ENCODE assay signal across 16 cellular contexts in the genomic region with DNA sequence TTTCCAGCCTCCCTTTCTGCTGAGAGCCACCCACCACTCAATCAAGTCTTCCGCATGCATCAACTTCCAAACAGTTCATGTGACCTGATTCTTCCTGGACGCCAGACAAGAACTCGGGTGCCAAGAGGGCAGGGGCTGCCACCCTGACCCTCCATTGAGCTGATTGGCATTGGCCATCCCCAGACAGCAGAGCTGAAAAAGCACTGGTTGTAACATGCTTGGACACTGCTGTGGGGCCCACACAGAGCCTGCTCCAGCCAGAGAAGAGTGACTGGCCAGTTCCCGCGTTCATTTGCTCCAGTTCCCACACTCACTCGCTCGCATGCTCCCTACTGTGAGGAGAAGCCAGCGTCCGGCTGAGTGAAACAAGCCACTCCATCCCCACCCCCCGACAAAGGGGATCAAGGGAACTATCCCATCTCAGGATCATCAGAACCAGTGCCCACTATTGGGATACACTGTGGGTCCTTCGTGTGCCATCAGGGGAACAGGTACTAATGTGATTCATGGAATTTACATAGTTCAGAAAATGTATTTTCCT.
DNase-seq lines count a peak whose midpoint lies in the region; ATAC-seq and TF ChIP-seq lines count a peak whose summit lies in the region.
"Had no signal": no experiment of that assay in that cellular context is flagged by ENCODE, and none has a peak within 500 bp of the region (broad histone marks: within the 10 kb centered on the region; RNA-seq: fewer than 3 reads in every experiment).

No MANE protein-coding gene starts in this region.

- H3K4me1 ChIP-seq in esophagus muscularis mucosa, result no peaks in the 10 kb centered on the region
- H3K4me1 ChIP-seq in suprapubic skin, result no peaks in the 10 kb centered on the region
- H3K4me1 ChIP-seq: A549, Caco-2, HAP-1 had no signal

- CTCF ChIA-PET in activated CD8-positive, alpha-beta memory T cell treated with anti-CD3 and anti-CD28 coated beads, Interleukin-2, amount 10 ng/mL, durations not matched to agents 7 days and 5 days (lab: Charles Lee), result no interaction called here

- intact Hi-C loops in esophagus muscularis mucosa (cut with DNase I), result no loop called here

- no peak for TF ChIP-seq EP300 in esophagus muscularis mucosa (IDR thresholded peaks at IDR 0.05)
- TF ChIP-seq EP300 in suprapubic skin (IDR thresholded peaks at IDR 0.05), result no peak

- H3K27me3 Mint-ChIP-seq in activated CD8-positive, alpha-beta memory T cell treated with anti-CD3 and anti-CD28 coated beads, Interleukin-2, amount 10 ng/mL, durations not matched to agents 7 days and 5 days, result no peaks in the 10 kb centered on the region
- H3K27me3 Mint-ChIP-seq in osteocyte (ENCODE audit: unreplicated experiment), result no peaks in the 10 kb centered on the region

- H3K27me3 ChIP-seq in esophagus muscularis mucosa, result peaks cover 0 to 35% (median 0%) of the 10 kb centered on the region in 4 donors
- peaks cover 21% of the 10 kb centered on the region for H3K27me3 ChIP-seq in suprapubic skin

- no peak for TF ChIP-seq CTCF in esophagus muscularis mucosa (IDR thresholded peaks at IDR 0.05)
- TF ChIP-seq CTCF in osteocyte (IDR thresholded peaks at IDR 0.05), result no peak
- no peak for TF ChIP-seq CTCF in suprapubic skin (IDR thresholded peaks at IDR 0.05)

- H3K27ac Mint-ChIP-seq in activated CD8-positive, alpha-beta memory T cell treated with anti-CD3 and anti-CD28 coated beads, Interleukin-2, amount 10 ng/mL, durations not matched to agents 7 days and 5 days, result no peak overlapping the region
- H3K27ac Mint-ChIP-seq in osteocyte (ENCODE audit: unreplicated experiment), result no peak overlapping the region
- H3K27ac Mint-ChIP-seq: CD4-positive, alpha-beta T cell had no signal

- TF ChIP-seq POLR2A in esophagus muscularis mucosa (IDR thresholded peaks at IDR 0.05; ENCODE audit: low read depth) (no peak), suprapubic skin (IDR thresholded peaks at IDR 0.05) (no peak)

- H3K9me3 ChIP-seq in esophagus muscularis mucosa, result peaks cover 0 to 16% (median 11%) of the 10 kb centered on the region in 4 donors
- H3K9me3 ChIP-seq in suprapubic skin, result no peaks in the 10 kb centered on the region
- H3K9me3 ChIP-seq: A549, Caco-2, HAP-1 had no signal

- H3K4me1 Mint-ChIP-seq in activated CD8-positive, alpha-beta memory T cell treated with anti-CD3 and anti-CD28 coated beads, Interleukin-2, amount 10 ng/mL, durations not matched to agents 7 days and 5 days, result peaks cover 9% of the 10 kb centered on the region
- H3K4me1 Mint-ChIP-seq in osteocyte (ENCODE audit: unreplicated experiment), result no peaks in the 10 kb centered on the region

- DNase-seq in activated CD8-positive, alpha-beta memory T cell treated with anti-CD3 and anti-CD28 coated beads, Interleukin-2, amount 10 ng/mL, durations not matched to agents 7 days and 5 days, result peak; percentile 27
- DNase-seq in activated CD8-positive, alpha-beta memory T cell treated with anti-CD3 and anti-CD28 coated beads, Interleukin-2, amount 50 U/mL, for 4 hours, result no peak
- DNase-seq in esophagus muscularis mucosa (ENCODE audit: extremely low spot score), result peak; percentile 87
- DNase-seq in osteocyte (ENCODE audit: extremely low spot score, unreplicated experiment), result peak; percentile 76
- DNase-seq in inferior parietal cortex (ENCODE audit: extremely low spot score), result no peak
- DNase-seq in suprapubic skin (ENCODE audit: low spot score in 2 of 2), result no peak
- DNase-seq: AML-193; Caco-2; CD4-positive, alpha-beta T cell; GM23248; IMR-90 had no signal

- 77% methylated on average over 6 of the region's 11 CpGs for WGBS in esophagus muscularis mucosa
- WGBS in suprapubic skin, result 92% methylated on average over 11 of the region's 11 CpGs

- H3K27ac ChIP-seq in esophagus muscularis mucosa (replicated peaks in 1 of 4) (no peak overlapping the region), suprapubic skin (no peak overlapping the region)
- H3K27ac ChIP-seq: 22Rv1, A549, C4-2B, GM23248 had no signal

- H3K4me3 ChIP-seq in esophagus muscularis mucosa (no peak overlapping the region), suprapubic skin (no peak overlapping the region)
- H3K4me3 ChIP-seq: A549, GM23248, HAP-1 had no signal

- H3K36me3 Mint-ChIP-seq in activated CD8-positive, alpha-beta memory T cell treated with anti-CD3 and anti-CD28 coated beads, Interleukin-2, amount 10 ng/mL, durations not matched to agents 7 days and 5 days, result no peaks in the 10 kb centered on the region
- no peaks in the 10 kb centered on the region for H3K36me3 Mint-ChIP-seq in osteocyte (ENCODE audit: unreplicated experiment)

- no peak for ATAC-seq in activated CD8-positive, alpha-beta memory T cell treated with anti-CD3 and anti-CD28 coated beads, Interleukin-2, amount 10 ng/mL, durations not matched to agents 7 days and 5 days
- ATAC-seq in HG03039 (IDR thresholded peaks at IDR 0.05; ENCODE audit: unreplicated experiment), result no peak
- ATAC-seq: A549 had no signal

- H3K4me3 Mint-ChIP-seq in activated CD8-positive, alpha-beta memory T cell treated with anti-CD3 and anti-CD28 coated beads, Interleukin-2, amount 10 ng/mL, durations not matched to agents 7 days and 5 days, result no peak overlapping the region
- H3K4me3 Mint-ChIP-seq in osteocyte (ENCODE audit: unreplicated experiment), result no peak overlapping the region
- H3K4me3 Mint-ChIP-seq: CD4-positive, alpha-beta T cell had no signal

- H3K36me3 ChIP-seq in esophagus muscularis mucosa (no peaks in the 10 kb centered on the region), suprapubic skin (no peaks in the 10 kb centered on the region)
- H3K36me3 ChIP-seq: HAP-1 had no signal

- H3K9me3 Mint-ChIP-seq in activated CD8-positive, alpha-beta memory T cell treated with anti-CD3 and anti-CD28 coated beads, Interleukin-2, amount 10 ng/mL, durations not matched to agents 7 days and 5 days (ENCODE audit: low read depth), result peaks cover 4% of the 10 kb centered on the region
- peaks cover 41% of the 10 kb centered on the region for H3K9me3 Mint-ChIP-seq in osteocyte (ENCODE audit: unreplicated experiment)
- H3K9me3 Mint-ChIP-seq: CD4-positive, alpha-beta T cell had no signal

Comparison
In these comparisons a context has a peak if more than half of its experiments do, and no peak if none do; other contexts are left out.
1. DNase-seq: peak in activated CD8-positive, alpha-beta memory T cell treated with anti-CD3 and anti-CD28 coated beads, Interleukin-2, amount 10 ng/mL, durations not matched to agents 7 days and 5 days (single experiment), esophagus muscularis mucosa (single experiment) and osteocyte (single experiment); none in activated CD8-positive, alpha-beta memory T cell treated with anti-CD3 and anti-CD28 coated beads, Interleukin-2, amount 50 U/mL, for 4 hours (single experiment), inferior parietal cortex (single experiment) and suprapubic skin (0 of 2).